8 cellular contexts compared by ENCODE assay signal in genomic region chr4:4541661-4542570, GRCh38. TPM values are rescaled to one million over a fixed set of nuclear protein-coding genes. Genes with fewer than 3 reads are reported as not detected.
A peak's percentile ranks its signal among the peaks of the same experiment; 100 is the strongest.
DNase-seq lines count a peak whose midpoint lies in the region; ATAC-seq, FAIRE-seq and TF ChIP-seq lines count a peak whose summit lies in the region.

STX18 (minus strand) TSS chr4:4542048; CDS start chr4:4541964, 84 bp downstream.

- peak; percentile 70 to 81 for TF ChIP-seq POLR2A in HepG2 (IDR thresholded peaks at IDR 0.05; ENCODE audit: insufficient read depth in 1 of 2, low read depth in 2 of 2, low read length in 2 of 2)

- H3K9me3 ChIP-seq in HepG2 (ENCODE audit: low read length): no peaks in the 10 kb centered on the region

- POLR2A ChIA-PET in HepG2 (lab: Yijun Ruan, JAX): interaction anchor here (0.6 to 1.8 kb wide), 11 partner anchors 10 to 171 kb away, joined by 3 to 12 read pairs (median 4); no protein-coding TSS in a partner anchor

- H3K36me3 ChIP-seq in HepG2 (replicated peaks in 1 of 2; ENCODE audit: control insufficient read depth in 1 of 2, insufficient read depth in 2 of 2, low read length in 2 of 2): peaks cover 0 to 4% of the 10 kb centered on the region in 2 experiments; a peak in 1 of 5 replicates

- no peak for FAIRE-seq in HepG2 (lab: Jason Lieb, UNC)

- peaks cover 54% of the 10 kb centered on the region for H3K4me1 ChIP-seq in HepG2 (ENCODE audit: insufficient read depth, low read length)

- CTCF ChIA-PET in HepG2 (lab: Yijun Ruan, JAX; ENCODE audit: low intra/inter-chr PET ratio, low total read pairs): no interaction called here

- DNase-seq in C1 segment of cervical spinal cord (lab: John Stamatoyannopoulos, UW): peak in 13 of 14 donors; percentile 46 to 89 (median 76)
- DNase-seq in NCI-H69 (lab: John Stamatoyannopoulos, UW): peak; percentile 90
- peak; percentile 82 to 84 for DNase-seq in activated CD4-positive, alpha-beta T cell treated with anti-CD3 and anti-CD28 coated beads, Interleukin-2, amount 50 U/mL, for 4 hours
- peak; percentile 92 for DNase-seq in dermis blood vessel endothelial cell
- DNase-seq in HepG2 (ENCODE audit: low spot score): peak; percentile 73
- peak; percentile 89 for DNase-seq in stimulated activated CD4-positive, alpha-beta T cell treated with anti-CD3 and anti-CD28 coated beads, Interleukin-4, amount 100 ng/mL, for 24 hours

- in situ Hi-C loops in HepG2 (cut with HindIII; ENCODE audit: extremely low pct_ligation_motif_present, low pct_unique_long_range_greater_than_20kb): no loop called here

- peak; percentile 95 for ATAC-seq in GM19324 (IDR thresholded peaks at IDR 0.05; ENCODE audit: low FRiP score, unreplicated experiment)
- peak; percentile 87 for ATAC-seq in HG03460 (IDR thresholded peaks at IDR 0.05; ENCODE audit: unreplicated experiment)
- ATAC-seq in HepG2: peak; percentile 96

- H3K9ac ChIP-seq in HepG2 (ENCODE audit: insufficient read depth, low read depth, low read length): peak within 1 kb of the TSS; percentile 90

- H3K27ac ChIP-seq in HepG2 (ENCODE audit: extremely low read length, insufficient read depth, low read length): peak within 1 kb of the TSS; percentile 91

- TF ChIP-seq CTCF in HepG2 (CRISPR knock-in tag; IDR thresholded peaks at IDR 0.05): peak; percentile 38; the same call in 1 of the 2 replicates

- H4K20me1 ChIP-seq in HepG2 (ENCODE audit: insufficient read depth, low read length): no peaks in the 10 kb centered on the region

- BruUV-seq in HepG2 (replicated peaks; lab: Mats Ljungman, UMichigan): TSS peak; percentile 59

- WGBS in HepG2 (ENCODE audit: low lambda C conversion rate): 3% methylated on average over 14 of the region's 76 CpGs

- H3K4me3 ChIP-seq in HepG2 (replicated peaks in 1 of 3; ENCODE audit: insufficient read depth in 1 of 3, low read depth in 2 of 3, low read length in 3 of 3): peak within 1 kb of the TSS; percentile 86 to 94 (median 86)

- H3K27me3 ChIP-seq in HepG2 (ENCODE audit: control insufficient read depth in 1 of 2, insufficient read depth in 2 of 2, low read length in 2 of 2): no peaks in the 10 kb centered on the region

- H3K4me2 ChIP-seq in HepG2 (ENCODE audit: low read depth, low read length): peak within 1 kb of the TSS; percentile 97

- peaks cover 56% of the 10 kb centered on the region for H3K79me2 ChIP-seq in HepG2 (ENCODE audit: insufficient read depth, low read length)

- H2AFZ ChIP-seq in HepG2 (ENCODE audit: low read length): peak within 1 kb of the TSS; percentile 80

- intact Hi-C loops in HepG2 (cut with micrococcal nuclease; ENCODE audit: unreplicated experiment): loop anchor here (2.0 to 10.0 kb wide), 4 partner anchors 21 to 323 kb away; no protein-coding TSS in a partner anchor

- TF ChIP-seq EP300 in HepG2 (IDR thresholded peaks at IDR 0.05; ENCODE audit: low read depth in 2 of 2, low read length in 2 of 2): peak; percentile 58 to 79; a peak in 3 of 4 replicates
- TF ChIP-seq EP300 in HepG2 (CRISPR knock-in tag; IDR thresholded peaks at IDR 0.05; ENCODE audit: borderline replicate concordance): peak; percentile 80

- TF ChIP-seq RAD21 in HepG2 (CRISPR knock-in tag; IDR thresholded peaks at IDR 0.05): peak; percentile 74

TF ChIP-seq in HepG2, 621 proteins besides CTCF, POLR2A, EP300 and RAD21 (continues in another document):
- TF ChIP-seq ZMYM4 (CRISPR knock-in tag; IDR thresholded peaks at IDR 0.05) (peak; percentile 99), PAWR (CRISPR knock-in tag; IDR thresholded peaks at IDR 0.05; ENCODE audit: borderline replicate concordance) (peak; percentile 75; the same call in 1 of the 2 replicates), PRDM15 (CRISPR knock-in tag; IDR thresholded peaks at IDR 0.05) (no peak), ARID2 (CRISPR knock-in tag; IDR thresholded peaks at IDR 0.05; ENCODE audit: borderline replicate concordance) (peak; percentile 96), RFX1 (IDR thresholded peaks at IDR 0.05) (peak; percentile 79), RXRB (CRISPR knock-in tag; IDR thresholded peaks at IDR 0.05; ENCODE audit: borderline replicate concordance) (peak; percentile 90), SP4 (CRISPR knock-in tag; IDR thresholded peaks at IDR 0.05) (peak; percentile 95), NBN (conservative IDR thresholded peaks at IDR 0.05) (no peak), NCOA1 (CRISPR knock-in tag; IDR thresholded peaks at IDR 0.05) (peak; percentile 83; the same call in 1 of the 2 replicates), NR1H2 (CRISPR knock-in tag; IDR thresholded peaks at IDR 0.05; ENCODE audit: borderline replicate concordance, low read depth) (no peak), ZNF556 (CRISPR knock-in tag; IDR thresholded peaks at IDR 0.05; ENCODE audit: borderline replicate concordance) (peak; percentile 98), PAF1 (CRISPR knock-in tag; IDR thresholded peaks at IDR 0.05) (no peak), ZNF253 (CRISPR knock-in tag; IDR thresholded peaks at IDR 0.05; ENCODE audit: borderline replicate concordance) (peak; percentile 83; the same call in 1 of the 2 replicates), IKZF1 (IDR thresholded peaks at IDR 0.05) (no peak), DNMT3B (CRISPR knock-in tag; conservative IDR thresholded peaks at IDR 0.05) (peak; percentile 92), SOX6 (IDR thresholded peaks at IDR 0.05) (no peak), SOX6 (CRISPR knock-in tag; IDR thresholded peaks at IDR 0.05) (peak; percentile 78), AGO2 (optimal IDR thresholded peaks at IDR 0.05; ENCODE audit: low read depth, low read length) (peak; percentile 50), ZNF432 (CRISPR knock-in tag; IDR thresholded peaks at IDR 0.05; ENCODE audit: borderline replicate concordance) (no peak), ZNF775 (CRISPR knock-in tag; IDR thresholded peaks at IDR 0.05; ENCODE audit: borderline replicate concordance) (no peak)

RNA-seq across cellular contexts. Expression of gene STX18, which starts in this region (rescaled TPM):
- total RNA-seq in dermis blood vessel endothelial cell (21.3 and 23.5 TPM in 2 replicates), HepG2 (2016; rRNA removed; fragmentation: Illumina TruSeq; extraction: Trizol) (37.1 and 41.2 TPM in 2 replicates)
- 11.5 and 14.0 TPM in 2 replicates for total RNA-seq in HepG2 (2016; cell fraction: cytosol; rRNA removed; fragmentation: Illumina TruSeq; extraction: Trizol; ENCODE audit: low read depth)
- 40.9 and 44.1 TPM in 2 replicates for total RNA-seq in HepG2 (2016; cell fraction: insoluble cytoplasmic fraction; rRNA removed; fragmentation: Illumina TruSeq; extraction: Trizol)
- total RNA-seq in HepG2 (2016; cell fraction: membrane; rRNA removed; fragmentation: Illumina TruSeq; extraction: Trizol): 12.6 and 15.9 TPM in 2 replicates
- total RNA-seq in HepG2 (2016; cell fraction: nucleus; rRNA removed; fragmentation: Illumina TruSeq; extraction: Trizol): 24.4 and 27.9 TPM in 2 replicates
- 23.9 TPM in 2 replicates for polyA plus RNA-seq in HepG2 (2011; rRNA removed)
- 17.9 and 20.1 TPM in 2 replicates for polyA plus RNA-seq in HepG2 (2011; cell fraction: cytosol; rRNA removed)
- polyA plus RNA-seq in HepG2 (2011; cell fraction: nucleus; rRNA removed): 24.6 and 26.7 TPM in 2 replicates
- polyA plus RNA-seq in HepG2 (2012): 22.7 and 31.3 TPM in 2 replicates
- 4.8 and 5.9 TPM in 2 replicates for polyA plus RNA-seq in HepG2 (2016; cell fraction: cytosol; fragmentation: Illumina TruSeq; extraction: Trizol; ENCODE audit: low read depth)
- 50.8 and 51.9 TPM in 2 replicates for polyA plus RNA-seq in HepG2 (2016; cell fraction: insoluble cytoplasmic fraction; fragmentation: Illumina TruSeq; extraction: Trizol; ENCODE audit: low read depth)
- polyA plus RNA-seq in HepG2 (2016; cell fraction: membrane; fragmentation: Illumina TruSeq; extraction: Trizol; ENCODE audit: low read depth): 7.5 and 10.0 TPM in 2 replicates
- polyA plus RNA-seq in HepG2 (2016; cell fraction: nucleus; fragmentation: Illumina TruSeq; extraction: Trizol; ENCODE audit: insufficient read depth, low read depth): 47.1 and 53.3 TPM in 2 replicates
- 11.7 and 20.0 TPM in 2 replicates for polyA minus RNA-seq in HepG2 (2011; rRNA and poly(A)+ RNA removed; ENCODE audit: low replicate concordance)
- polyA minus RNA-seq in HepG2 (2011; cell fraction: cytosol; rRNA and poly(A)+ RNA removed): 8.2 and 11.2 TPM in 2 replicates
- 42.9 and 44.3 TPM in 2 replicates for polyA minus RNA-seq in HepG2 (2011; cell fraction: nucleus; rRNA and poly(A)+ RNA removed)

Comparison
In these comparisons a context has a peak if more than half of its experiments do, and no peak if none do; other contexts are left out.
1. Peak in every context shown above with its lines: DNase-seq, ATAC-seq, H3K4me3 ChIP-seq and H3K27ac ChIP-seq.